ENCODE assay signal across 8 cellular contexts in the genomic region with DNA sequence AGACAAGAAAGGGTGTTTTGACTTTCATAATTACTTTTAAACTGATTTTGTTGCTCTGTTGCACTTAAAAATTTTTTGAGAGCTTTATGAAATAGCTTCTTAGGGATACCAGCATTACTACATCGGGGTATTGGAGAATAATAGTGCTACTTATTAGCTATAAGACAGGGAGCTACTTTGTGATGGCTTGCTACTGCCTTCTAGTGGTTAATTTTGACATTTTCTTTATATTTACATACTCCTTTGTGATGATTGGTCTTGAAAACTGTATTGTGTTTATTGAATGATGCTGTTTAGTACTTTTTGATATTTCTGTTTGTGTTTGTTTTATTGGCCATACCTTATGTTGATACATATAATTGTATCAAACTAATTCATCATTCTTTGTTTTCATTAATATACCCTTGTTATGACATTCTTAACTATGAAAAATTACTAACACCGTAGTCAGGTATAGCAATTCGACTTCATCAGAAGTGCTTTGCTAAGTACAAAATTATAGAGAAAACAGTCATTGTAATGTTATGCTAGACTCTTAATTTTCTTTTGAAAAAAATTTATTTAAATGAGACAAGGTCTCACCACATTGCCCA.
DNase-seq lines count a peak whose midpoint lies in the region; ATAC-seq, FAIRE-seq and TF ChIP-seq lines count a peak whose summit lies in the region.

No MANE protein-coding gene starts in this region.

- no peak overlapping the region for H3K4me3 ChIP-seq in endothelial cell of umbilical vein (replicated peaks in 1 of 3; ENCODE audit: insufficient read depth in 1 of 3, low read depth in 1 of 3, low read length in 3 of 3)

- intact Hi-C loops in endothelial cell of umbilical vein (cut with micrococcal nuclease): loop anchor here (2.0 kb wide), 3 partner anchors 76 to 142 kb away; no protein-coding TSS in a partner anchor

- H3K79me2 ChIP-seq in endothelial cell of umbilical vein (ENCODE audit: control insufficient read depth, insufficient read depth, low read length): peaks cover 69% of the 10 kb centered on the region

- FAIRE-seq in RCC 7860 (lab: Jason Lieb, UNC) (peak; percentile 85), endothelial cell of umbilical vein (lab: Jason Lieb, UNC) (no peak)

- no TSS peak for BruUV-seq in endothelial cell of umbilical vein (replicated peaks; lab: Mats Ljungman, UMichigan)

- no peak overlapping the region for H3K9ac ChIP-seq in endothelial cell of umbilical vein (replicated peaks; ENCODE audit: extremely low read depth, insufficient read depth, low read length)

- H2AFZ ChIP-seq in endothelial cell of umbilical vein (ENCODE audit: low read depth, low read length): no peak overlapping the region

- peak; percentile 63 for TF ChIP-seq CTCF in LNCAP (IDR thresholded peaks at IDR 0.05)
- peak; percentile 42 to 45 for TF ChIP-seq CTCF in endothelial cell of umbilical vein (IDR thresholded peaks at IDR 0.05; ENCODE audit: extremely low read depth in 1 of 2, insufficient read depth in 1 of 2, low read depth in 1 of 2, low read length in 2 of 2)

- no peak overlapping the region for H3K27ac ChIP-seq in endothelial cell of umbilical vein (ENCODE audit: insufficient read depth, low read depth, low read length)

- H3K27me3 ChIP-seq in endothelial cell of umbilical vein (ENCODE audit: control insufficient read depth in 2 of 2, insufficient read depth in 2 of 2, low read length in 2 of 2): no peaks in the 10 kb centered on the region

- POLR2A ChIA-PET in endothelial cell of umbilical vein (lab: Charles Lee): interaction anchor here (0.7 to 1.3 kb wide), 4 partner anchors 86 to 147 kb away, joined by 3 to 13 read pairs (median 4); a partner anchor contains a TSS

- H3K9me3 ChIP-seq in endothelial cell of umbilical vein (replicated peaks; ENCODE audit: control insufficient read depth, insufficient read depth, low read length): no peaks in the 10 kb centered on the region

- CTCF ChIA-PET in endothelial cell of umbilical vein (lab: Charles Lee): interaction anchor here (0.6 to 10.3 kb wide), 61 partner anchors 9 to 440 kb away, joined by 3 to 283 read pairs (median 5); a partner anchor contains a TSS

- no peak overlapping the region for H3K4me2 ChIP-seq in endothelial cell of umbilical vein (ENCODE audit: insufficient read depth, low read length)

- no peaks in the 10 kb centered on the region for H3K9me1 ChIP-seq in endothelial cell of umbilical vein (replicated peaks; ENCODE audit: control insufficient read depth, extremely low read depth, insufficient read depth, low read length)

- ATAC-seq in HG03139 (IDR thresholded peaks at IDR 0.05; ENCODE audit: unreplicated experiment) (no peak), GM21786 (IDR thresholded peaks at IDR 0.05; ENCODE audit: unreplicated experiment) (no peak)

- DNase-seq in Daoy (ENCODE audit: low read depth) (peak; percentile 33), RCC 7860 (ENCODE audit: low spot score) (peak; percentile 63), endothelial cell of umbilical vein (ENCODE audit: low read depth, low spot score) (peak; percentile 90), myocyte (ENCODE audit: low read depth) (peak; percentile 61)
- DNase-seq in stimulated activated CD4-positive, alpha-beta T cell treated with anti-CD3 and anti-CD28 coated beads, Interleukin-1b, Interleukin-23, amount 100 ng/mL, for 48 hours: no peak

- dilution Hi-C loops in endothelial cell of umbilical vein (cut with MboI; ENCODE audit: extremely low pct_ligation_motif_present, low sequenced_read_pairs): no loop called here

- H4K20me1 ChIP-seq in endothelial cell of umbilical vein (replicated peaks; ENCODE audit: control insufficient read depth, extremely low read depth, insufficient read depth, low read length): peaks cover 5% of the 10 kb centered on the region

- peaks cover 30% of the 10 kb centered on the region for H3K4me1 ChIP-seq in endothelial cell of umbilical vein (ENCODE audit: control insufficient read depth, extremely low read depth, insufficient read depth, low read length)

- peaks cover 0 to 6% of the 10 kb centered on the region in 2 experiments for H3K36me3 ChIP-seq in endothelial cell of umbilical vein (ENCODE audit: control insufficient read depth in 2 of 2, extremely low read depth in 1 of 2, insufficient read depth in 2 of 2, low read length in 2 of 2)

- TF ChIP-seq POLR2A in endothelial cell of umbilical vein (IDR thresholded peaks at IDR 0.05; ENCODE audit: low read depth, low read length): no peak

TF ChIP-seq in endothelial cell of umbilical vein, 7 proteins besides CTCF, POLR2A, EP300 and RAD21:
- no peak for TF ChIP-seq EZH2 (IDR thresholded peaks at IDR 0.05; ENCODE audit: borderline replicate concordance, low read depth, low read length, severe bottlenecking)
- TF ChIP-seq JUN (IDR thresholded peaks at IDR 0.05; ENCODE audit: borderline replicate concordance, insufficient read depth, insufficient read length, low read depth): no peak
- TF ChIP-seq FOS (IDR thresholded peaks at IDR 0.05; ENCODE audit: borderline replicate concordance, insufficient read depth, low read length): no peak
- TF ChIP-seq GATA2 (IDR thresholded peaks at IDR 0.05; ENCODE audit: insufficient read depth, insufficient read length, low read depth, low read length): no peak
- TF ChIP-seq MYC (IDR thresholded peaks at IDR 0.05; ENCODE audit: low read depth, low read length): no peak
- TF ChIP-seq, protein P1, sequence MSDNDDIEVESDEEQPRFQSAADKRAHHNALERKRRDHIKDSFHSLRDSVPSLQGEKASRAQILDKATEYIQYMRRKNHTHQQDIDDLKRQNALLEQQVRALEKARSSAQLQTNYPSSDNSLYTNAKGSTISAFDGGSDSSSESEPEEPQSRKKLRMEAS (IDR thresholded peaks at IDR 0.05; ENCODE audit: insufficient read depth, insufficient read length): no peak
- TF ChIP-seq POLR2AphosphoS5 (IDR thresholded peaks at IDR 0.05; ENCODE audit: insufficient read depth, low read depth, low read length): no peak
